1 cellular context compared by ENCODE assay signal in the genomic region with DNA sequence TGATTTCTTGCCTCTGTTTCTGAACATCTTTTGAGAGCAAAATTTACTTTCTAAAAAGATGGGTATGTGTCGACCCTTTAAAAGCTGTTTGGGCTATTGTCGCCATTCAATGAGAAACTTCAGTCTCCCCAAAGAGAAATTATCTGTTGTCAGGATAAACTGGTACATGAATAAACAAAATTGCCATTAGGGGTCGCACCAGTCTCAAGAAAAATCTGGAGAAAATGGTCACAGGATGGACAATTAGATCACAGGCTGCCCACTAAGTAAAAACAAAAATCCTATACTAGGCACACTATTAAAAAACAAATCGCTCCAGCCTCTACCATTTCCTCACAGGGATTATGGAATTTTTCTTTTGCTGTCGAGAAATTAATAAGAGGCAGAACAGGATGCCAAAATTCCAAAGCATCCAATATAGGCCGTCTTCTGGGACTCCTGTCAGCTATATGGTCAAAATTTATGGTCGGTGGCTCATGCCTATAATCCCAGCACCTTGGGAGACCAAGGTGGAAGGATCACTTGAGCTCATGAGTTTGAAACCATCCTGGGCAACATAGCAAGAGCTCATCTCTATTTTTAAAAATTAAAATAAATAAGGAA.
TF ChIP-seq lines count a peak whose summit lies in the region.

No MANE protein-coding gene starts in this region.

TF ChIP-seq in endothelial cell of umbilical vein, 7 proteins besides CTCF, POLR2A, EP300 and RAD21:
- no peak for TF ChIP-seq POLR2AphosphoS5 (IDR thresholded peaks at IDR 0.05; ENCODE audit: insufficient read depth, low read depth, low read length)
- no peak for TF ChIP-seq MYC (IDR thresholded peaks at IDR 0.05; ENCODE audit: low read depth, low read length)
- TF ChIP-seq FOS (IDR thresholded peaks at IDR 0.05; ENCODE audit: borderline replicate concordance, insufficient read depth, low read length) = no peak
- TF ChIP-seq, protein P1, sequence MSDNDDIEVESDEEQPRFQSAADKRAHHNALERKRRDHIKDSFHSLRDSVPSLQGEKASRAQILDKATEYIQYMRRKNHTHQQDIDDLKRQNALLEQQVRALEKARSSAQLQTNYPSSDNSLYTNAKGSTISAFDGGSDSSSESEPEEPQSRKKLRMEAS (IDR thresholded peaks at IDR 0.05; ENCODE audit: insufficient read depth, insufficient read length) = no peak
- no peak for TF ChIP-seq EZH2 (IDR thresholded peaks at IDR 0.05; ENCODE audit: borderline replicate concordance, low read depth, low read length, severe bottlenecking)
- TF ChIP-seq JUN (IDR thresholded peaks at IDR 0.05; ENCODE audit: borderline replicate concordance, insufficient read depth, insufficient read length, low read depth) = no peak
- no peak for TF ChIP-seq GATA2 (IDR thresholded peaks at IDR 0.05; ENCODE audit: insufficient read depth, insufficient read length, low read depth, low read length)
